1 cellular context compared by ENCODE assay signal in the genomic region with DNA sequence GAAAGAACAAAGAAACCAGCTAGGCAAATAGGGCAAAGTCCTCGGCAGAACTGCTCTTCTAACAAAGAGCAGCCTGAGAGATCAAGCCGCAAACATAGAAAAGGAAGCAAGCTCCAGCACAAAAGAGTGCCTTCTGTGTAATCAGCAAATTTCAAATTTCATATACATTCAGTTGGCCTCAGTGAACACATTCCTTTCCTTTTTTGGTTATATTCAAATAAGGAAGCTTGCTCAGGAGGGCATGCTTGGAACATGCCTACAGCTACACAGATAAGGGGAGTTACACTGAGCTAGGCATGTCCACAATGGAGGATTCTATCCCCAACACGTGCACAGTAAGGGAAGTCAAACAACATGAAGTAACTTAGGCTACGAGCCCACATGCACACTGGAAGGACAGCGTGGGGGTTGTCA.
TF ChIP-seq lines count a peak whose summit lies in the region.

No MANE protein-coding gene starts in this region.

TF ChIP-seq in endothelial cell of umbilical vein, 7 proteins besides CTCF, POLR2A, EP300 and RAD21 (continued from another document):
- TF ChIP-seq MYC (IDR thresholded peaks at IDR 0.05; ENCODE audit: low read depth, low read length), result no peak
- TF ChIP-seq JUN (IDR thresholded peaks at IDR 0.05; ENCODE audit: borderline replicate concordance, insufficient read depth, insufficient read length, low read depth), result no peak
- no peak for TF ChIP-seq GATA2 (IDR thresholded peaks at IDR 0.05; ENCODE audit: insufficient read depth, insufficient read length, low read depth, low read length)
- no peak for TF ChIP-seq POLR2AphosphoS5 (IDR thresholded peaks at IDR 0.05; ENCODE audit: insufficient read depth, low read depth, low read length)
